ENCODE assay signal across 27 cellular contexts in the genomic region with DNA sequence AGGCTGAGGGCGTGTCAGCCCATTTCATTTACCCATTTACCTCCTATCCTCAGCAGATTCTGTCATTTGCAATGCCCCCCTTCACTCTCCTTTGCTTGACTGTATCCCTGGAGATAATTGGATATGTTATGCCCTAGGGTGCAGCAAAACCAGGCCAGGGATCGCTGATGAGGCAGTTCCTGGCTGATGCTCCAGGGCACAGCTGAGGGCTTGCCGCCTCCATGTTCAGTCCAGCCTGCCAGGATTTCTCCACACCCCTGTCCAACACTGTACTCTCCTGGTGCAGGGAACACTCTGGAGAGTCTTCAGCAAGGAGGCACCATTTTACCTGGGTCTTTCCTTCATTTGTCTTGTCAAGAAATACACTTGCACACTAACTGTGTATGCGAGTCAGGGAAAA.
"Had no signal": no experiment of that assay in that cellular context is flagged by ENCODE, and none has a peak within 500 bp of the region (broad histone marks: within the 10 kb centered on the region; RNA-seq: fewer than 3 reads in every experiment).

No MANE protein-coding gene starts in this region.

- ATAC-seq: activated CD8-positive, alpha-beta T cell treated with anti-CD3 and anti-CD28 coated beads for 36 hours; Panc1; T-cell; T-helper 17 cell had no signal

- H3K27ac Mint-ChIP-seq: activated CD4-positive, alpha-beta T cell treated with anti-CD3 and anti-CD28 coated beads, Interleukin-2, amount 10 ng/mL, durations not matched to agents 24 days and 14 days; activated CD8-positive, alpha-beta T cell treated with anti-CD3 and anti-CD28 coated beads for 36 hours; activated naive CD4-positive, alpha-beta T cell treated with anti-CD3 and anti-CD28 coated beads, Interleukin-2, amount 50 U/mL, for 24 hours; activated naive CD8-positive, alpha-beta T cell treated with anti-CD3 and anti-CD28 coated beads, Interleukin-2, amount 10 ng/mL, durations not matched to agents 7 days and 5 days; activated T-cell treated with anti-CD3 and anti-CD28 coated beads, Interleukin-2, amount 50 U/mL, for 24 hours; activated T-helper 2 cell treated with anti-CD3 and anti-CD28 coated beads, Interferon-gamma antibody, Interleukin-2, Interleukin-4, amounts not matched to agents 10 μg/mL and 5 μg/mL and 100 μg/mL, durations not matched to agents 14 hours and 24 hours and 36 hours; T-cell; T-helper 17 cell had no signal

- H3K36me3 Mint-ChIP-seq: activated naive CD8-positive, alpha-beta T cell treated with anti-CD3 and anti-CD28 coated beads, Interleukin-2, amount 10 ng/mL, durations not matched to agents 7 days and 5 days; T-cell had no signal

- H3K4me3 ChIP-seq: ascending aorta, cardiac muscle cell, SJCRH30, SK-N-MC had no signal

- H3K27ac ChIP-seq: ascending aorta, cardiac muscle cell, SJCRH30, SK-N-MC, WERI-Rb-1 had no signal

- H3K4me1 ChIP-seq: ascending aorta, SJCRH30 had no signal

- H3K27me3 ChIP-seq: ascending aorta, cardiac muscle cell had no signal

- H3K4me3 Mint-ChIP-seq: activated CD4-positive, alpha-beta T cell treated with anti-CD3 and anti-CD28 coated beads, Interleukin-2, amount 10 ng/mL, durations not matched to agents 24 days and 14 days; activated CD8-positive, alpha-beta T cell treated with anti-CD3 and anti-CD28 coated beads for 36 hours; activated naive CD4-positive, alpha-beta T cell treated with anti-CD3 and anti-CD28 coated beads, Interleukin-2, amount 50 U/mL, for 24 hours; activated naive CD8-positive, alpha-beta T cell treated with anti-CD3 and anti-CD28 coated beads, Interleukin-2, amount 10 ng/mL, durations not matched to agents 7 days and 5 days; activated T-cell treated with anti-CD3 and anti-CD28 coated beads, Interleukin-2, amount 50 U/mL, for 24 hours; central memory CD8-positive, alpha-beta T cell; T-cell; T-helper 17 cell had no signal

- DNase-seq: activated CD4-positive, alpha-beta T cell treated with anti-CD3 and anti-CD28 coated beads, Interleukin-2, amount 10 ng/mL, durations not matched to agents 24 days and 14 days; activated CD4-positive, alpha-beta T cell treated with anti-CD3 and anti-CD28 coated beads, Interleukin-2, amount 50 U/mL, for 4 hours; activated CD8-positive, alpha-beta T cell treated with anti-CD3 and anti-CD28 coated beads for 36 hours; activated gamma-delta T cell; activated naive CD4-positive, alpha-beta T cell treated with Interleukin-2 at 50 U/mL for 16 hours; activated naive CD8-positive, alpha-beta T cell treated with anti-CD3 and anti-CD28 coated beads, Interleukin-2, amount 10 ng/mL, durations not matched to agents 7 days and 5 days; activated T-cell treated with anti-CD3 and anti-CD28 coated beads, Interleukin-2, amount 50 U/mL, for 24 hours; amygdala; NCI-H1092 treated with DMSO at 0.1 percent for 48 hours; NCI-H1436; NCI-H1694; NCI-H1930; NCI-H2081 treated with DMSO at 0.1 percent for 48 hours; NCI-H226; NCI-H446 treated with DMSO at 0.1 percent for 48 hours; SHP77; SJCRH30; T-cell; T-helper 17 cell; WERI-Rb-1 had no signal

- H3K27me3 Mint-ChIP-seq: activated CD4-positive, alpha-beta T cell treated with anti-CD3 and anti-CD28 coated beads, Interleukin-2, amount 10 ng/mL, durations not matched to agents 24 days and 14 days; activated CD8-positive, alpha-beta T cell treated with anti-CD3 and anti-CD28 coated beads for 36 hours; activated naive CD4-positive, alpha-beta T cell treated with anti-CD3 and anti-CD28 coated beads, Interleukin-2, amount 50 U/mL, for 24 hours; activated naive CD8-positive, alpha-beta T cell treated with anti-CD3 and anti-CD28 coated beads, Interleukin-2, amount 10 ng/mL, durations not matched to agents 7 days and 5 days; activated T-cell treated with anti-CD3 and anti-CD28 coated beads, Interleukin-2, amount 50 U/mL, for 24 hours; central memory CD8-positive, alpha-beta T cell; T-cell; T-helper 17 cell had no signal

- H3K36me3 ChIP-seq: ascending aorta, cardiac muscle cell, SJCRH30, WERI-Rb-1 had no signal

- H3K4me1 Mint-ChIP-seq: activated CD4-positive, alpha-beta T cell treated with anti-CD3 and anti-CD28 coated beads, Interleukin-2, amount 10 ng/mL, durations not matched to agents 24 days and 14 days; activated naive CD4-positive, alpha-beta T cell treated with anti-CD3 and anti-CD28 coated beads, Interleukin-2, amount 50 U/mL, for 24 hours; activated naive CD8-positive, alpha-beta T cell treated with anti-CD3 and anti-CD28 coated beads, Interleukin-2, amount 10 ng/mL, durations not matched to agents 7 days and 5 days; central memory CD8-positive, alpha-beta T cell; T-cell; T-helper 17 cell had no signal

- H3K9me3 Mint-ChIP-seq: activated CD4-positive, alpha-beta T cell treated with anti-CD3 and anti-CD28 coated beads, Interleukin-2, amount 10 ng/mL, durations not matched to agents 24 days and 14 days; activated CD8-positive, alpha-beta T cell treated with anti-CD3 and anti-CD28 coated beads for 36 hours had no signal

- H3K9me3 ChIP-seq: ascending aorta, SJCRH30 had no signal
